1 cellular context compared by ENCODE assay signal in the genomic region with DNA sequence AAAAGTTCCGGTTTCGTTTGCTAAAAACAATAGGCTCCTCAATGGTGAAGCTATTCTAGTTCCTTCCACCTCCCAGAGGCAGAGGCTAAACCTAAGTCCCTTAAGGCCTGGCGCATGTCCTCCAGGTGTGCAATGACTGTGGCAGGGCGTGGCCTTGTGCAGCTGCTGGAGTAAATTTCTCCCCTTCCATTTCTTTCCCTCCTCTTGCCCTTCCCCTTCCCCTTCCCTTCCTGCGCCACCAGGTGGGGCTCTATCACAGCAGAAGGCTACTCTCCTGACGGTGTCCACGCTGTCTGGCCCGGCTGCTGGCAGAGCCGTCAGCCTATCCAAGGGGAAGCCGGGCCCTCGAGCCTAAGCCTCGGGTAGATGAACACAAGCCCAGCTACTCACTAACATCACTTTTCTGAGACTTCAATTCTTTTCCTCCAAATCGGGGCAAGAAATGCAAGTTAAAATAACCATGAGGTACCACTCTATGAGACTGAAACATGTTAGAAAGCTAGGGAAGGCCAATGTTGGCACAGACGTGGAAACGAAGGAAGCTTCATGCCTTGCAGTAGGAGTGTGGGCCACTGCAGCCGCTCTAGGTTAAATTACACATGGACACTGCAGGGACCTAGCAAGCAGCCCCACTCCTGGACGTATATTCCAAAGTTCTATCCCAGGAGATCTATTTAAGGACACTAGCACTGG.
TF ChIP-seq lines count a peak whose summit lies in the region.

No MANE protein-coding gene starts in this region.

TF ChIP-seq in GM12878, 131 proteins besides CTCF, POLR2A, EP300 and RAD21 (continued from another document):
- TF ChIP-seq CEBPZ (IDR thresholded peaks at IDR 0.05; ENCODE audit: low read depth, low read length), result no peak
- TF ChIP-seq ZZZ3 (IDR thresholded peaks at IDR 0.05; ENCODE audit: control insufficient read depth, insufficient read length, low read depth), result no peak
- TF ChIP-seq SPI1 (IDR thresholded peaks at IDR 0.05; ENCODE audit: borderline replicate concordance, insufficient read depth, low read depth, low read length), result peak; percentile 22; the same call in 1 of the 2 replicates
- no peak for TF ChIP-seq NBN (IDR thresholded peaks at IDR 0.05)
- 0 out of 2 replicates have a peak, but pooled peaks have one; percentile 28 for TF ChIP-seq YY1 (IDR thresholded peaks at IDR 0.05; ENCODE audit: low read depth, low read length)
- TF ChIP-seq MEF2A (IDR thresholded peaks at IDR 0.05; ENCODE audit: insufficient read depth, low read depth, low read length), result no peak
- no peak for TF ChIP-seq STAT3 (IDR thresholded peaks at IDR 0.05; ENCODE audit: low read depth, low read length)
- TF ChIP-seq, protein P1, sequence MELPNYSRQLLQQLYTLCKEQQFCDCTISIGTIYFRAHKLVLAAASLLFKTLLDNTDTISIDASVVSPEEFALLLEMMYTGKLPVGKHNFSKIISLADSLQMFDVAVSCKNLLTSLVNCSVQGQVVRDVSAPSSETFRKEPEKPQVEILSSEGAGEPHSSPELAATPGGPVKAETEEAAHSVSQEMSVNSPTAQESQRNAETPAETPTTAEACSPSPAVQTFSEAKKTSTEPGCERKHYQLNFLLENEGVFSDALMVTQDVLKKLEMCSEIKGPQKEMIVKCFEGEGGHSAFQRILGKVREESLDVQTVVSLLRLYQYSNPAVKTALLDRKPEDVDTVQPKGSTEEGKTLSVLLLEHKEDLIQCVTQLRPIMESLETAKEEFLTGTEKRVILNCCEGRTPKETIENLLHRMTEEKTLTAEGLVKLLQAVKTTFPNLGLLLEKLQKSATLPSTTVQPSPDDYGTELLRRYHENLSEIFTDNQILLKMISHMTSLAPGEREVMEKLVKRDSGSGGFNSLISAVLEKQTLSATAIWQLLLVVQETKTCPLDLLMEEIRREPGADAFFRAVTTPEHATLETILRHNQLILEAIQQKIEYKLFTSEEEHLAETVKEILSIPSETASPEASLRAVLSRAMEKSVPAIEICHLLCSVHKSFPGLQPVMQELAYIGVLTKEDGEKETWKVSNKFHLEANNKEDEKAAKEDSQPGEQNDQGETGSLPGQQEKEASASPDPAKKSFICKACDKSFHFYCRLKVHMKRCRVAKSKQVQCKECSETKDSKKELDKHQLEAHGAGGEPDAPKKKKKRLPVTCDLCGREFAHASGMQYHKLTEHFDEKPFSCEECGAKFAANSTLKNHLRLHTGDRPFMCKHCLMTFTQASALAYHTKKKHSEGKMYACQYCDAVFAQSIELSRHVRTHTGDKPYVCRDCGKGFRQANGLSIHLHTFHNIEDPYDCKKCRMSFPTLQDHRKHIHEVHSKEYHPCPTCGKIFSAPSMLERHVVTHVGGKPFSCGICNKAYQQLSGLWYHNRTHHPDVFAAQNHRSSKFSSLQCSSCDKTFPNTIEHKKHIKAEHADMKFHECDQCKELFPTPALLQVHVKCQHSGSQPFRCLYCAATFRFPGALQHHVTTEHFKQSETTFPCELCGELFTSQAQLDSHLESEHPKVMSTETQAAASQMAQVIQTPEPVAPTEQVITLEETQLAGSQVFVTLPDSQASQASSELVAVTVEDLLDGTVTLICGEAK (IDR thresholded peaks at IDR 0.05; ENCODE audit: borderline replicate concordance), result no peak
- no peak for TF ChIP-seq CBX3 (IDR thresholded peaks at IDR 0.05; ENCODE audit: borderline replicate concordance, low read depth)
- TF ChIP-seq TBL1XR1 (IDR thresholded peaks at IDR 0.05; ENCODE audit: low read depth, low read length), result no peak
- TF ChIP-seq RAD51 (IDR thresholded peaks at IDR 0.05), result no peak
- TF ChIP-seq BHLHE40 (IDR thresholded peaks at IDR 0.05; ENCODE audit: borderline replicate concordance in 1 of 2, low read depth in 2 of 2, low read length in 1 of 2), result 0 out of 4 replicates have a peak, but pooled peaks of 1 of the 2 experiments have one; percentile 12
- no peak for TF ChIP-seq ZNF24 (IDR thresholded peaks at IDR 0.05)
- no peak for TF ChIP-seq KAT2A (conservative IDR thresholded peaks at IDR 0.05; ENCODE audit: control insufficient read depth, low read depth, low read length)
- TF ChIP-seq HDAC2 (IDR thresholded peaks at IDR 0.05), result no peak
- peak; percentile 89 for TF ChIP-seq SMC3 (IDR thresholded peaks at IDR 0.05; ENCODE audit: borderline replicate concordance, low read length)
- no peak for TF ChIP-seq SMARCA5 (IDR thresholded peaks at IDR 0.05)
- TF ChIP-seq RFX5 (IDR thresholded peaks at IDR 0.05; ENCODE audit: low read depth, low read length), result no peak
- TF ChIP-seq, protein P2, sequence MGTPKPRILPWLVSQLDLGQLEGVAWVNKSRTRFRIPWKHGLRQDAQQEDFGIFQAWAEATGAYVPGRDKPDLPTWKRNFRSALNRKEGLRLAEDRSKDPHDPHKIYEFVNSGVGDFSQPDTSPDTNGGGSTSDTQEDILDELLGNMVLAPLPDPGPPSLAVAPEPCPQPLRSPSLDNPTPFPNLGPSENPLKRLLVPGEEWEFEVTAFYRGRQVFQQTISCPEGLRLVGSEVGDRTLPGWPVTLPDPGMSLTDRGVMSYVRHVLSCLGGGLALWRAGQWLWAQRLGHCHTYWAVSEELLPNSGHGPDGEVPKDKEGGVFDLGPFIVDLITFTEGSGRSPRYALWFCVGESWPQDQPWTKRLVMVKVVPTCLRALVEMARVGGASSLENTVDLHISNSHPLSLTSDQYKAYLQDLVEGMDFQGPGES (IDR thresholded peaks at IDR 0.05), result no peak
- no peak for TF ChIP-seq ZNF622 (IDR thresholded peaks at IDR 0.05)
- TF ChIP-seq PML (IDR thresholded peaks at IDR 0.05; ENCODE audit: low read length), result no peak
- no peak for TF ChIP-seq PKNOX1 (IDR thresholded peaks at IDR 0.05)
- no peak for TF ChIP-seq ATF2 (IDR thresholded peaks at IDR 0.05; ENCODE audit: low read length)
- TF ChIP-seq, protein P3, sequence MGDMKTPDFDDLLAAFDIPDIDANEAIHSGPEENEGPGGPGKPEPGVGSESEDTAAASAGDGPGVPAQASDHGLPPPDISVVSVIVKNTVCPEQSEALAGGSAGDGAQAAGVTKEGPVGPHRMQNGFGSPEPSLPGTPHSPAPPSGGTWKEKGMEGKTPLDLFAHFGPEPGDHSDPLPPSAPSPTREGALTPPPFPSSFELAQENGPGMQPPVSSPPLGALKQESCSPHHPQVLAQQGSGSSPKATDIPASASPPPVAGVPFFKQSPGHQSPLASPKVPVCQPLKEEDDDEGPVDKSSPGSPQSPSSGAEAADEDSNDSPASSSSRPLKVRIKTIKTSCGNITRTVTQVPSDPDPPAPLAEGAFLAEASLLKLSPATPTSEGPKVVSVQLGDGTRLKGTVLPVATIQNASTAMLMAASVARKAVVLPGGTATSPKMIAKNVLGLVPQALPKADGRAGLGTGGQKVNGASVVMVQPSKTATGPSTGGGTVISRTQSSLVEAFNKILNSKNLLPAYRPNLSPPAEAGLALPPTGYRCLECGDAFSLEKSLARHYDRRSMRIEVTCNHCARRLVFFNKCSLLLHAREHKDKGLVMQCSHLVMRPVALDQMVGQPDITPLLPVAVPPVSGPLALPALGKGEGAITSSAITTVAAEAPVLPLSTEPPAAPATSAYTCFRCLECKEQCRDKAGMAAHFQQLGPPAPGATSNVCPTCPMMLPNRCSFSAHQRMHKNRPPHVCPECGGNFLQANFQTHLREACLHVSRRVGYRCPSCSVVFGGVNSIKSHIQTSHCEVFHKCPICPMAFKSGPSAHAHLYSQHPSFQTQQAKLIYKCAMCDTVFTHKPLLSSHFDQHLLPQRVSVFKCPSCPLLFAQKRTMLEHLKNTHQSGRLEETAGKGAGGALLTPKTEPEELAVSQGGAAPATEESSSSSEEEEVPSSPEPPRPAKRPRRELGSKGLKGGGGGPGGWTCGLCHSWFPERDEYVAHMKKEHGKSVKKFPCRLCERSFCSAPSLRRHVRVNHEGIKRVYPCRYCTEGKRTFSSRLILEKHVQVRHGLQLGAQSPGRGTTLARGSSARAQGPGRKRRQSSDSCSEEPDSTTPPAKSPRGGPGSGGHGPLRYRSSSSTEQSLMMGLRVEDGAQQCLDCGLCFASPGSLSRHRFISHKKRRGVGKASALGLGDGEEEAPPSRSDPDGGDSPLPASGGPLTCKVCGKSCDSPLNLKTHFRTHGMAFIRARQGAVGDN (IDR thresholded peaks at IDR 0.05), result no peak
- TF ChIP-seq HDGF (IDR thresholded peaks at IDR 0.05), result no peak
- TF ChIP-seq MAX (IDR thresholded peaks at IDR 0.05; ENCODE audit: low read depth, low read length), result peak; percentile 37; the same call in 1 of the 2 replicates
- 0 out of 3 replicates have a peak, but pooled peaks have one; percentile 41 for TF ChIP-seq POU2F2 (IDR thresholded peaks at IDR 0.05; ENCODE audit: borderline replicate concordance, low read depth, low read length)
- no peak for TF ChIP-seq ZBED1 (IDR thresholded peaks at IDR 0.05; ENCODE audit: borderline replicate concordance)
- TF ChIP-seq SREBF1 (IDR thresholded peaks at IDR 0.05; ENCODE audit: low read length), result no peak
- TF ChIP-seq, protein P4, sequence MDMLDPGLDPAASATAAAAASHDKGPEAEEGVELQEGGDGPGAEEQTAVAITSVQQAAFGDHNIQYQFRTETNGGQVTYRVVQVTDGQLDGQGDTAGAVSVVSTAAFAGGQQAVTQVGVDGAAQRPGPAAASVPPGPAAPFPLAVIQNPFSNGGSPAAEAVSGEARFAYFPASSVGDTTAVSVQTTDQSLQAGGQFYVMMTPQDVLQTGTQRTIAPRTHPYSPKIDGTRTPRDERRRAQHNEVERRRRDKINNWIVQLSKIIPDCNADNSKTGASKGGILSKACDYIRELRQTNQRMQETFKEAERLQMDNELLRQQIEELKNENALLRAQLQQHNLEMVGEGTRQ (IDR thresholded peaks at IDR 0.05; ENCODE audit: borderline replicate concordance, low read depth, low read length), result no peak
- TF ChIP-seq RCOR1 (conservative IDR thresholded peaks at IDR 0.05; ENCODE audit: low read depth, low read length), result no peak
- no peak for TF ChIP-seq ZNF384 (IDR thresholded peaks at IDR 0.05; ENCODE audit: borderline replicate concordance, low read depth, low read length)
- no peak for TF ChIP-seq JUND (IDR thresholded peaks at IDR 0.05; ENCODE audit: low read depth, low read length)
- no peak for TF ChIP-seq BCL11A (IDR thresholded peaks at IDR 0.05; ENCODE audit: low read depth, low read length)
- TF ChIP-seq MXI1 (IDR thresholded peaks at IDR 0.05; ENCODE audit: low read depth, low read length), result no peak
